Comparison of ENCODE assay signal across 17 cellular contexts in genomic region chr9:87223397-87224246, GRCh38.
DNase-seq lines count a peak whose midpoint lies in the region; ATAC-seq and TF ChIP-seq lines count a peak whose summit lies in the region.
"Had no signal": no experiment of that assay in that cellular context is flagged by ENCODE, and none has a peak within 500 bp of the region (broad histone marks: within the 10 kb centered on the region; RNA-seq: fewer than 3 reads in every experiment).

No MANE protein-coding gene starts in this region.

- no peak for ATAC-seq in naive thymus-derived CD4-positive, alpha-beta T cell
- ATAC-seq: foreskin keratinocyte, mucosa of descending colon had no signal

- no peak overlapping the region for H3K27ac ChIP-seq in SJCRH30
- no peak overlapping the region for H3K27ac ChIP-seq in naive thymus-derived CD4-positive, alpha-beta T cell (ENCODE audit: low read depth, low read length)
- H3K27ac ChIP-seq: C4-2B, foreskin keratinocyte, RWPE1, upper lobe of left lung had no signal

- H3K4me3 Mint-ChIP-seq in naive thymus-derived CD4-positive, alpha-beta T cell: no peak overlapping the region
- H3K4me3 Mint-ChIP-seq: activated CD4-positive, alpha-beta T cell treated with anti-CD3 and anti-CD28 coated beads, Interleukin-2, amount 10 ng/mL, durations not matched to agents 7 days and 5 days had no signal

- H3K27ac Mint-ChIP-seq in naive thymus-derived CD4-positive, alpha-beta T cell: no peak overlapping the region
- H3K27ac Mint-ChIP-seq: activated CD4-positive, alpha-beta T cell treated with anti-CD3 and anti-CD28 coated beads, Interleukin-2, amount 10 ng/mL, durations not matched to agents 7 days and 5 days; progenitor cell of endocrine pancreas had no signal

- intact Hi-C loops in naive thymus-derived CD4-positive, alpha-beta T cell (cut with micrococcal nuclease): no loop called here

- no peaks in the 10 kb centered on the region for H3K36me3 Mint-ChIP-seq in naive thymus-derived CD4-positive, alpha-beta T cell

- no peak for TF ChIP-seq CTCF in fibroblast of villous mesenchyme (IDR thresholded peaks at IDR 0.05; ENCODE audit: insufficient read depth, low read depth, low read length)

- no peaks in the 10 kb centered on the region for H3K36me3 ChIP-seq in SJCRH30
- no peaks in the 10 kb centered on the region for H3K36me3 ChIP-seq in naive thymus-derived CD4-positive, alpha-beta T cell (ENCODE audit: control insufficient read depth in 2 of 3, insufficient read depth in 3 of 3, low read length in 3 of 3)
- H3K36me3 ChIP-seq: upper lobe of left lung had no signal

- H3K9me3 ChIP-seq in SJCRH30 (replicated peaks): no peaks in the 10 kb centered on the region
- no peaks in the 10 kb centered on the region for H3K9me3 ChIP-seq in naive thymus-derived CD4-positive, alpha-beta T cell (ENCODE audit: control insufficient read depth in 2 of 3, low read length in 3 of 3)
- H3K9me3 ChIP-seq: mucosa of descending colon, upper lobe of left lung had no signal

- no peaks in the 10 kb centered on the region for H3K9me3 Mint-ChIP-seq in naive thymus-derived CD4-positive, alpha-beta T cell
- H3K9me3 Mint-ChIP-seq: activated CD4-positive, alpha-beta T cell treated with anti-CD3 and anti-CD28 coated beads, Interleukin-2, amount 10 ng/mL, durations not matched to agents 7 days and 5 days had no signal

- POLR2A ChIA-PET in naive thymus-derived CD4-positive, alpha-beta T cell (lab: Charles Lee): no interaction called here

- no peaks in the 10 kb centered on the region for H3K27me3 ChIP-seq in SJCRH30
- no peaks in the 10 kb centered on the region for H3K27me3 ChIP-seq in naive thymus-derived CD4-positive, alpha-beta T cell (ENCODE audit: control insufficient read depth in 2 of 2, insufficient read depth in 2 of 2, low read length in 2 of 2)
- H3K27me3 ChIP-seq: foreskin keratinocyte, upper lobe of left lung had no signal

- no peaks in the 10 kb centered on the region for H3K4me1 Mint-ChIP-seq in naive thymus-derived CD4-positive, alpha-beta T cell
- H3K4me1 Mint-ChIP-seq: activated CD4-positive, alpha-beta T cell treated with anti-CD3 and anti-CD28 coated beads, Interleukin-2, amount 10 ng/mL, durations not matched to agents 7 days and 5 days had no signal

- peaks cover 0 to 24% (median 17%) of the 10 kb centered on the region in 5 donors for H3K27me3 Mint-ChIP-seq in naive thymus-derived CD4-positive, alpha-beta T cell

- peak; percentile 87 for DNase-seq in H4 (ENCODE audit: low spot score)
- DNase-seq in SJCRH30: peak; percentile 58 to 70
- peak; percentile 34 for DNase-seq in fibroblast of villous mesenchyme (ENCODE audit: low read depth)
- peak; percentile 65 for DNase-seq in renal cortical epithelial cell (ENCODE audit: low read depth)
- DNase-seq in anterior cingulate cortex (lab: John Stamatoyannopoulos, UW): no peak
- no peak for DNase-seq in naive thymus-derived CD4-positive, alpha-beta T cell
- DNase-seq in effector CD4-positive, alpha-beta T cell: no peak
- DNase-seq: activated CD4-positive, alpha-beta T cell treated with anti-CD3 and anti-CD28 coated beads, Interleukin-2, amount 10 ng/mL, durations not matched to agents 7 days and 5 days; amniotic stem cell; dermis blood vessel endothelial cell; foreskin keratinocyte; mucosa of descending colon; NCI-H510A had no signal

- H3K4me1 ChIP-seq in SJCRH30: peaks cover 3% of the 10 kb centered on the region
- no peaks in the 10 kb centered on the region for H3K4me1 ChIP-seq in naive thymus-derived CD4-positive, alpha-beta T cell (ENCODE audit: control insufficient read depth in 2 of 2, insufficient read depth in 2 of 2, low read length in 2 of 2)
- H3K4me1 ChIP-seq: foreskin keratinocyte, upper lobe of left lung had no signal

- CTCF ChIA-PET in naive thymus-derived CD4-positive, alpha-beta T cell (lab: Charles Lee): no interaction called here

- H3K4me3 ChIP-seq in SJCRH30 (peak overlapping the region; percentile 15), fibroblast of villous mesenchyme (ENCODE audit: low read depth, low read length) (no peak overlapping the region)
- H3K4me3 ChIP-seq in naive thymus-derived CD4-positive, alpha-beta T cell (ENCODE audit: low read length): no peak overlapping the region
- H3K4me3 ChIP-seq: mucosa of descending colon, upper lobe of left lung had no signal

Comparison
In these comparisons a context has a peak if more than half of its experiments do, and no peak if none do; other contexts are left out.
1. DNase-seq: peak in H4 (single experiment), SJCRH30 (2 of 2), fibroblast of villous mesenchyme (single experiment) and renal cortical epithelial cell (single experiment); none in anterior cingulate cortex (0 of 58), naive thymus-derived CD4-positive, alpha-beta T cell (0 of 9) and effector CD4-positive, alpha-beta T cell (single experiment).